In the genomic region with DNA sequence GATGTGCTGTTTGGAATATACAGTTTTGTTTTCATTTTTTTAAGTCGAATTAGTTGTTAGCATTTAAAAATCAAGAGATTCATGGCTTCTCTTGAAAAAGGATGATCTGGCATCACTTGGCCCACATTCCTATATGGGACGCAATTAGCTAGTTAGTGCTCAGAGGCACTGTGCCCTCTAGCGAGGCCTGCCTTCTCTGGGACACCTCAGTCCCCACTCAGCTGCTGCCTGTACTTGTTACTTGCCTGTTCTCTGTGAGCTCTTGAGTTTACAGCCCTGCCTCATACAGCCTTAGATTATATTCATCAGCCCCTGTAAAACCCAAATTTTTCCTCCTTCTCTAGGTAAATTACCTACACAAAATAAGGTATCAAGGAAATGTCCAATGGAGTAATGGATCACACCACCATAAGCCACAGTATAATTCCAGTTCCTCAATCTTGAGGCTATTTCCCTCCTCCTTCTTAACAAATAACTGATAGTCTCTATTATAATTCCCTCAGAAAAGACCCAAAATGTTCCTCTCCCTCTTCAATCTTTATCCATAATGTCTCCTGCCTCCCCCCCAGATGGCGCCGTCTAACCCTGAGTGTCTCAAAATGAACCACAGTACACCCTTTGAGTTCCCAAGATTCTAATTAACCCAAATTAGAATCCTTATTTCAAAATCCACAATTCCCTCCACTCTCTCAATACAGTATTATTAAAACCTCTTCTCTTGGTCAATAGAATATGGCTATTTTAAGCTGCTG, we compare ENCODE assay signal across 8 cellular contexts. TPM values are rescaled to one million over a fixed set of nuclear protein-coding genes. Genes with fewer than 3 reads are reported as not detected.
DNase-seq lines count a peak whose midpoint lies in the region; ATAC-seq and TF ChIP-seq lines count a peak whose summit lies in the region.

No MANE protein-coding gene starts in this region.

- no peak for TF ChIP-seq CTCF in omental fat pad (IDR thresholded peaks at IDR 0.05)

- H3K36me3 Mint-ChIP-seq in activated naive CD4-positive, alpha-beta T cell treated with anti-CD3 and anti-CD28 coated beads, Interleukin-2, amount 10 ng/mL, durations not matched to agents 7 days and 5 days = peaks cover 30% of the 10 kb centered on the region

- no peak for ATAC-seq in omental fat pad (ENCODE audit: low FRiP score)
- ATAC-seq in GM21786 (IDR thresholded peaks at IDR 0.05; ENCODE audit: unreplicated experiment) = no peak
- no peak for ATAC-seq in HG03196 (IDR thresholded peaks at IDR 0.05; ENCODE audit: unreplicated experiment)

- H3K4me1 Mint-ChIP-seq in activated naive CD4-positive, alpha-beta T cell treated with anti-CD3 and anti-CD28 coated beads, Interleukin-2, amount 10 ng/mL, durations not matched to agents 7 days and 5 days = peaks cover 47% of the 10 kb centered on the region

- no peaks in the 10 kb centered on the region for H3K9me3 Mint-ChIP-seq in activated naive CD4-positive, alpha-beta T cell treated with anti-CD3 and anti-CD28 coated beads, Interleukin-2, amount 10 ng/mL, durations not matched to agents 7 days and 5 days

- peak overlapping the region; percentile 71 for H3K4me3 Mint-ChIP-seq in activated naive CD4-positive, alpha-beta T cell treated with anti-CD3 and anti-CD28 coated beads, Interleukin-2, amount 10 ng/mL, durations not matched to agents 7 days and 5 days

- H3K27ac Mint-ChIP-seq in activated naive CD4-positive, alpha-beta T cell treated with anti-CD3 and anti-CD28 coated beads, Interleukin-2, amount 10 ng/mL, durations not matched to agents 7 days and 5 days = no peak overlapping the region

- CTCF ChIA-PET in activated naive CD4-positive, alpha-beta T cell treated with anti-CD3 and anti-CD28 coated beads, Interleukin-2, amount 10 ng/mL, durations not matched to agents 7 days and 5 days (lab: Charles Lee) = interaction anchor here (0.9 to 6.7 kb wide), 13 partner anchors 8 to 252 kb away, joined by 3 to 40 read pairs (median 5); no protein-coding TSS in a partner anchor

- DNase-seq in activated T-cell treated with anti-CD3 and anti-CD28 coated beads for 48 hours (ENCODE audit: low read depth) (peak; percentile 23), activated T-cell treated with anti-CD3 and anti-CD28 coated beads for 4 hours (no peak), NCI-H748 (lab: John Stamatoyannopoulos, UW; ENCODE audit: unreplicated experiment) (peak; percentile 47), lung microvascular endothelial cell (ENCODE audit: low read depth in 2 of 2) (peak; percentile 39 to 75), omental fat pad (ENCODE audit: low spot score) (no peak)
- peak; percentile 71 for DNase-seq in activated naive CD4-positive, alpha-beta T cell treated with anti-CD3 and anti-CD28 coated beads, Interleukin-2, amount 10 ng/mL, durations not matched to agents 7 days and 5 days

- H3K27me3 Mint-ChIP-seq in activated naive CD4-positive, alpha-beta T cell treated with anti-CD3 and anti-CD28 coated beads, Interleukin-2, amount 10 ng/mL, durations not matched to agents 7 days and 5 days = no peaks in the 10 kb centered on the region

RNA-seq across cellular contexts. Expression of gene ZMAT3, which starts 2.7 kb away (rescaled TPM):
- 18.7 and 22.2 TPM in 2 replicates for total RNA-seq in lung microvascular endothelial cell
- total RNA-seq in omental fat pad = 1 to 10 TPM; 7.7 to 9.1 (median 8.2) TPM

Comparison
In these comparisons a context has a peak if more than half of its experiments do, and no peak if none do; other contexts are left out.
1. DNase-seq: peak in activated T-cell treated with anti-CD3 and anti-CD28 coated beads for 48 hours (single experiment), NCI-H748 (single experiment), activated naive CD4-positive, alpha-beta T cell treated with anti-CD3 and anti-CD28 coated beads, Interleukin-2, amount 10 ng/mL, durations not matched to agents 7 days and 5 days (single experiment) and lung microvascular endothelial cell (2 of 2); none in activated T-cell treated with anti-CD3 and anti-CD28 coated beads for 4 hours (single experiment) and omental fat pad (single experiment).